18 cellular contexts compared by ENCODE assay signal in the genomic region with DNA sequence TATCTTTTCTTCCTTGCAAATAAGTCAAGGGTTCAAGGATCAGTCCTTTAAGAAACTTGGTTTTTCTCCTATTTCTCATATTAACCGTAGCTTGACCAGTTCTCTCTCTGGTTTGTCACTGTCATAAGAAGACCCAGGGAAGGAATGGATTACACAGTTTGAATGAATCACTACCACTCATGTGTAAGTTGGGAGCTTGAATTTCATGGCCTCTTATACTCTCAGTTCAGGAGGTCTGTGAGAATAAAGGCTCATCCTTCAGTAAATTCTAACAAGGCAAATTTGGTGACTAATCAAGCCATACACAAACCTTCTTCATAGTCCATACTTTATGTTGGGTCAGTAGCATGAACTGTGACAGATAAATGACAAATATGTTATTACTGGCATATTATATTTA.
DNase-seq lines count a peak whose midpoint lies in the region; FAIRE-seq and TF ChIP-seq lines count a peak whose summit lies in the region.
"Had no signal": no experiment of that assay in that cellular context is flagged by ENCODE, and none has a peak within 500 bp of the region (broad histone marks: within the 10 kb centered on the region; RNA-seq: fewer than 3 reads in every experiment).

No MANE protein-coding gene starts in this region.

- H3K27ac ChIP-seq in small intestine (ENCODE audit: low read depth in 1 of 2, low read length in 1 of 2) = no peak overlapping the region
- H3K27ac ChIP-seq in prostate gland = no peak overlapping the region

- DNase-seq in Daoy (ENCODE audit: low read depth) (peak; percentile 58), M059J (ENCODE audit: low read depth) (peak; percentile 85), fibroblast of gingiva (ENCODE audit: low read depth) (peak; percentile 57), myocyte (ENCODE audit: low read depth) (peak; percentile 15), nucleus accumbens (lab: John Stamatoyannopoulos, UW) (no peak), HUDEP-2 (lab: John Stamatoyannopoulos, UW; ENCODE audit: unreplicated experiment in 76 of 76) (no peak), small intestine (no peak), prostate gland (ENCODE audit: low spot score) (no peak)
- DNase-seq: C1 segment of cervical spinal cord, DMS 273 treated with DMSO at 0.1 percent for 48 hours, HCEC 1CT, NCI-H1436 treated with DMSO at 0.1 percent for 48 hours, NCI-H2081 treated with DMSO at 0.1 percent for 48 hours, NCI-H345, NCI-H69, PC-9, SIG-M5 had no signal

- TF ChIP-seq POLR2A in prostate gland (IDR thresholded peaks at IDR 0.05) = no peak

- H3K4me3 ChIP-seq in small intestine (ENCODE audit: low read depth in 1 of 2, low read length in 2 of 2) (no peak overlapping the region), prostate gland (no peak overlapping the region)
- H3K4me3 ChIP-seq: GM12878, PC-9 had no signal

- TF ChIP-seq CTCF in prostate gland (IDR thresholded peaks at IDR 0.05) = no peak

- 92 to 96% (median 96%) methylated on average over 1 of the region's 1 CpG for WGBS in small intestine, 3 donors
- 96% methylated on average over 1 of the region's 1 CpG for WGBS in prostate gland

- FAIRE-seq in small intestine (lab: Jason Lieb, UNC) = no peak
- FAIRE-seq: GM12878 had no signal

- H3K9me3 ChIP-seq in small intestine (ENCODE audit: control insufficient read depth, low read depth) = no peaks in the 10 kb centered on the region
- H3K9me3 ChIP-seq in prostate gland = no peaks in the 10 kb centered on the region

- H3K27me3 ChIP-seq in small intestine (ENCODE audit: control insufficient read depth in 2 of 2, insufficient read depth in 2 of 2, low read length in 2 of 2) (no peaks in the 10 kb centered on the region), prostate gland (replicated peaks; ENCODE audit: insufficient read depth) (no peaks in the 10 kb centered on the region)

- H3K4me1 ChIP-seq in small intestine (ENCODE audit: control insufficient read depth in 2 of 2, insufficient read depth in 1 of 2, low read depth in 1 of 2, low read length in 1 of 2) (no peaks in the 10 kb centered on the region), prostate gland (replicated peaks) (no peaks in the 10 kb centered on the region)

- intact Hi-C loops in prostate gland (cut with DNase I) = no loop called here

- H3K36me3 ChIP-seq in small intestine (ENCODE audit: control insufficient read depth in 2 of 2, insufficient read depth in 2 of 2, low read length in 2 of 2) (no peaks in the 10 kb centered on the region), prostate gland (no peaks in the 10 kb centered on the region)

Comparison
In these comparisons a context has a peak if more than half of its experiments do, and no peak if none do; other contexts are left out.
1. DNase-seq: peak in Daoy (single experiment), M059J (single experiment), fibroblast of gingiva (single experiment) and myocyte (single experiment); none in nucleus accumbens (0 of 56), HUDEP-2 (0 of 76), small intestine (single experiment) and prostate gland (single experiment).